Comparison of ENCODE assay signal across 1 cellular context in genomic region chr10:43648392-43649148, GRCh38.
TF ChIP-seq lines count a peak whose summit lies in the region.

A gene with protein sequence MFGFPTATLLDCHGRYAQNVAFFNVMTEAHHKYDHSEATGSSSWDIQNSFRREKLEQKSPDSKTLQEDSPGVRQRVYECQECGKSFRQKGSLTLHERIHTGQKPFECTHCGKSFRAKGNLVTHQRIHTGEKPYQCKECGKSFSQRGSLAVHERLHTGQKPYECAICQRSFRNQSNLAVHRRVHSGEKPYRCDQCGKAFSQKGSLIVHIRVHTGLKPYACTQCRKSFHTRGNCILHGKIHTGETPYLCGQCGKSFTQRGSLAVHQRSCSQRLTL (minus strand): TSS chr10:43648881. CDS start chr10:43646133, 2,748 bp downstream.

TF ChIP-seq in HepG2, 621 proteins besides CTCF, POLR2A, EP300 and RAD21 (continued from another document and continues in another):
- TF ChIP-seq POGK (CRISPR knock-in tag; conservative IDR thresholded peaks at IDR 0.05) (peak; percentile 27; the same call in 1 of the 2 replicates), ZNF549 (CRISPR knock-in tag; IDR thresholded peaks at IDR 0.05) (no peak; the same call in 1 of the 2 replicates), HNF4A (CRISPR knock-in tag; IDR thresholded peaks at IDR 0.05) (no peak), SP2 (CRISPR knock-in tag; IDR thresholded peaks at IDR 0.05) (peak; percentile 43; the same call in 1 of the 2 replicates), NRL (CRISPR knock-in tag; IDR thresholded peaks at IDR 0.05; ENCODE audit: borderline replicate concordance) (0 out of 2 replicates have a peak, but pooled peaks have one; percentile 58), TBL1XR1 (IDR thresholded peaks at IDR 0.05; ENCODE audit: borderline replicate concordance, low read length, partially characterized antibody) (no peak), HNRNPLL (IDR thresholded peaks at IDR 0.05; ENCODE audit: low read depth, low read length, poor library complexity, severe bottlenecking) (peak; percentile 67), ZIK1 (CRISPR knock-in tag; IDR thresholded peaks at IDR 0.05; ENCODE audit: borderline replicate concordance, low read depth) (0 out of 2 replicates have a peak, but pooled peaks have one; percentile 40), TRIM22 (IDR thresholded peaks at IDR 0.05) (no peak), MXD3 (CRISPR knock-in tag; IDR thresholded peaks at IDR 0.05) (peak; percentile 34; the same call in 1 of the 2 replicates), ZNF598 (CRISPR knock-in tag; IDR thresholded peaks at IDR 0.05; ENCODE audit: borderline replicate concordance) (no peak), CHCHD3 (CRISPR knock-in tag; IDR thresholded peaks at IDR 0.05) (peak; percentile 37; the same call in 1 of the 2 replicates), EEA1 (CRISPR knock-in tag; IDR thresholded peaks at IDR 0.05; ENCODE audit: borderline replicate concordance) (peak; percentile 82; the same call in 1 of the 2 replicates), MAX (IDR thresholded peaks at IDR 0.05) (peak; percentile 55; the same call in 1 of the 2 replicates), ZNF678 (CRISPR knock-in tag; IDR thresholded peaks at IDR 0.05) (peak; percentile 36; the same call in 1 of the 2 replicates), TRAFD1 (CRISPR knock-in tag; IDR thresholded peaks at IDR 0.05; ENCODE audit: borderline replicate concordance) (no peak), ZNF543 (CRISPR knock-in tag; IDR thresholded peaks at IDR 0.05) (peak; percentile 35; the same call in 1 of the 2 replicates), NR2F1 (CRISPR knock-in tag; IDR thresholded peaks at IDR 0.05) (0 out of 4 replicates have a peak, but pooled peaks of 1 of the 2 experiments have one; percentile 21), ZNF709 (CRISPR knock-in tag; IDR thresholded peaks at IDR 0.05) (peak; percentile 31; the same call in 1 of the 2 replicates), E2F1 (CRISPR knock-in tag; IDR thresholded peaks at IDR 0.05) (peak; percentile 62; the same call in 1 of the 2 replicates), CREM (IDR thresholded peaks at IDR 0.05) (peak; percentile 45; the same call in 1 of the 2 replicates), CREM (CRISPR knock-in tag; IDR thresholded peaks at IDR 0.05) (no peak), TFDP1 (CRISPR knock-in tag; IDR thresholded peaks at IDR 0.05; ENCODE audit: borderline replicate concordance) (no peak), PHF20 (CRISPR knock-in tag; IDR thresholded peaks at IDR 0.05) (no peak), ZNF143 (CRISPR knock-in tag; IDR thresholded peaks at IDR 0.05) (peak; percentile 97), ZSCAN22 (CRISPR knock-in tag; IDR thresholded peaks at IDR 0.05) (no peak), HNRNPH1 (optimal IDR thresholded peaks at IDR 0.05; ENCODE audit: low read depth, low read length) (no peak), ZNF687 (CRISPR knock-in tag; IDR thresholded peaks at IDR 0.05) (peak; percentile 87), ATF7 (IDR thresholded peaks at IDR 0.05) (no peak), ATF7 (CRISPR knock-in tag; IDR thresholded peaks at IDR 0.05) (no peak), ZNF33B (CRISPR knock-in tag; IDR thresholded peaks at IDR 0.05) (no peak), ZNF564 (CRISPR knock-in tag; IDR thresholded peaks at IDR 0.05) (no peak), DNMT1 (CRISPR knock-in tag; IDR thresholded peaks at IDR 0.05) (0 out of 2 replicates have a peak, but pooled peaks have one; percentile 51), KAT7 (CRISPR knock-in tag; IDR thresholded peaks at IDR 0.05; ENCODE audit: borderline replicate concordance) (peak; percentile 54; the same call in 1 of the 2 replicates), ELF1 (CRISPR knock-in tag; IDR thresholded peaks at IDR 0.05) (peak; percentile 55), PBX2 (CRISPR knock-in tag; IDR thresholded peaks at IDR 0.05) (0 out of 2 replicates have a peak, but pooled peaks have one; percentile 24), ZNF501 (CRISPR knock-in tag; IDR thresholded peaks at IDR 0.05) (0 out of 2 replicates have a peak, but pooled peaks have one; percentile 45), ZNF563 (CRISPR knock-in tag; IDR thresholded peaks at IDR 0.05) (peak; percentile 62; the same call in 1 of the 2 replicates), GABPB1 (CRISPR knock-in tag; IDR thresholded peaks at IDR 0.05) (peak; percentile 85), MTF2 (CRISPR knock-in tag; IDR thresholded peaks at IDR 0.05; ENCODE audit: borderline replicate concordance) (peak; percentile 50; the same call in 1 of the 2 replicates), ZNF280B (CRISPR knock-in tag; IDR thresholded peaks at IDR 0.05; ENCODE audit: borderline replicate concordance) (peak; percentile 86)
- TF ChIP-seq, protein P1, sequence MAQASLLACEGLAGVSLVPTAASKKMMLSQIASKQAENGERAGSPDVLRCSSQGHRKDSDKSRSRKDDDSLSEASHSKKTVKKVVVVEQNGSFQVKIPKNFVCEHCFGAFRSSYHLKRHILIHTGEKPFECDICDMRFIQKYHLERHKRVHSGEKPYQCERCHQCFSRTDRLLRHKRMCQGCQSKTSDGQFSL (CRISPR knock-in tag; IDR thresholded peaks at IDR 0.05) = no peak
- TF ChIP-seq, protein P2, sequence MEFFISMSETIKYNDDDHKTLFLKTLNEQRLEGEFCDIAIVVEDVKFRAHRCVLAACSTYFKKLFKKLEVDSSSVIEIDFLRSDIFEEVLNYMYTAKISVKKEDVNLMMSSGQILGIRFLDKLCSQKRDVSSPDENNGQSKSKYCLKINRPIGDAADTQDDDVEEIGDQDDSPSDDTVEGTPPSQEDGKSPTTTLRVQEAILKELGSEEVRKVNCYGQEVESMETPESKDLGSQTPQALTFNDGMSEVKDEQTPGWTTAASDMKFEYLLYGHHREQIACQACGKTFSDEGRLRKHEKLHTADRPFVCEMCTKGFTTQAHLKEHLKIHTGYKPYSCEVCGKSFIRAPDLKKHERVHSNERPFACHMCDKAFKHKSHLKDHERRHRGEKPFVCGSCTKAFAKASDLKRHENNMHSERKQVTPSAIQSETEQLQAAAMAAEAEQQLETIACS (CRISPR knock-in tag; IDR thresholded peaks at IDR 0.05) = peak; percentile 84
